Comparison of ENCODE assay signal across 9 cellular contexts in the genomic region with DNA sequence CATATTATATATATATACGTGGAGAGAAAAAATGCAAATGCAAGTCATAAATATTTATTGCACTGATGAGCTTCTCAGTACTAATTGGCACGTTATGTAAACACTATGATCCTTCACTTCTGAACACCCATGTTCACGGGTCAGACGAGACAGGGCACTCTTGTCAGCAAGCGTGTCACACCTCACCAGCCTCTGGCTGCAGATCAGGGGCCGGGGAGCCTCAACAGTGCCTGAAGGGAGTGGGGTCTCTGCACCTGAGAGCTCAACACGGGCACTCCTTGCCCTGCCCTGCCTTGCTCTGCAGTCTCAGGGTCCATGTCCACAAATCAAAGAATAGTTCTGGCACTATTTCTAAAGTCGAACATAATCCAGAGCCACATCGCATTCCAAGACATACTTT. TPM values are rescaled to one million over a fixed set of nuclear protein-coding genes. Genes with fewer than 3 reads are reported as not detected.
DNase-seq lines count a peak whose midpoint lies in the region; TF ChIP-seq lines count a peak whose summit lies in the region.
"Had no signal": no experiment of that assay in that cellular context is flagged by ENCODE, and none has a peak within 500 bp of the region (broad histone marks: within the 10 kb centered on the region; RNA-seq: fewer than 3 reads in every experiment).

No MANE protein-coding gene starts in this region.

- POLR2A ChIA-PET in activated CD4-positive, alpha-beta T cell treated with anti-CD3 and anti-CD28 coated beads, Interleukin-2, amount 10 ng/mL, durations not matched to agents 7 days and 5 days (lab: Charles Lee), result interaction anchor here (1.3 kb wide), 1 partner anchor 107 kb away, joined by 3 read pairs; no protein-coding TSS in a partner anchor
- POLR2A ChIA-PET in Caco-2 (lab: Charles Lee), result no interaction called here

- H2AFZ ChIP-seq in trophoblast cell (ENCODE audit: insufficient read depth, low read length, poor library complexity), result no peak overlapping the region

- no peak overlapping the region for H3K4me2 ChIP-seq in trophoblast cell (ENCODE audit: low read length)

- no peak overlapping the region for H2AK5ac ChIP-seq in trophoblast cell (ENCODE audit: low read length)

- WGBS in spleen, 5 donors, result 72 to 80% (median 78%) methylated on average over 9 of the region's 9 CpGs
- WGBS in adrenal gland, 4 donors, result 66 to 77% (median 73%) methylated on average over 9 of the region's 9 CpGs
- WGBS in trophoblast cell (ENCODE audit: extremely low coverage, insufficient coverage, insufficient read length), result no CpG with 5 or more reads among the region's 9 CpGs

- peaks cover 11% of the 10 kb centered on the region for H3K9me3 Mint-ChIP-seq in activated CD4-positive, alpha-beta T cell treated with anti-CD3 and anti-CD28 coated beads, Interleukin-2, amount 10 ng/mL, durations not matched to agents 7 days and 5 days
- H3K9me3 Mint-ChIP-seq in glutamatergic neuron (ENCODE audit: unreplicated experiment), result no peaks in the 10 kb centered on the region
- no peaks in the 10 kb centered on the region for H3K9me3 Mint-ChIP-seq in Caco-2 (ENCODE audit: unreplicated experiment)

- H3K18ac ChIP-seq in trophoblast cell (ENCODE audit: low read length), result no peak overlapping the region

- no peak overlapping the region for H4K8ac ChIP-seq in trophoblast cell (ENCODE audit: low read depth, low read length)

- intact Hi-C loops in spleen (cut with DNase I; ENCODE audit: low total_unique reads), result no loop called here
- intact Hi-C loops in adrenal gland (cut with DNase I), result no loop called here
- intact Hi-C loops in Caco-2 (cut with micrococcal nuclease; ENCODE audit: unreplicated experiment), result no loop called here

- H4K12ac ChIP-seq in trophoblast cell (ENCODE audit: low read depth, low read length), result no peak overlapping the region

- no peak overlapping the region for H3K23ac ChIP-seq in trophoblast cell (ENCODE audit: low read length)

- TF ChIP-seq POLR2A in spleen (IDR thresholded peaks at IDR 0.05) (no peak), adrenal gland (IDR thresholded peaks at IDR 0.05) (no peak)

- H3K4me3 Mint-ChIP-seq in activated CD4-positive, alpha-beta T cell treated with anti-CD3 and anti-CD28 coated beads, Interleukin-2, amount 10 ng/mL, durations not matched to agents 7 days and 5 days, result peak overlapping the region; percentile 79
- H3K4me3 Mint-ChIP-seq in glutamatergic neuron (ENCODE audit: unreplicated experiment) (peak overlapping the region; percentile 53), Caco-2 (ENCODE audit: unreplicated experiment) (no peak overlapping the region)

- peak overlapping the region; percentile 98 for H3K27ac Mint-ChIP-seq in activated CD4-positive, alpha-beta T cell treated with anti-CD3 and anti-CD28 coated beads, Interleukin-2, amount 10 ng/mL, durations not matched to agents 7 days and 5 days
- H3K27ac Mint-ChIP-seq in glutamatergic neuron (ENCODE audit: unreplicated experiment) (no peak overlapping the region), Caco-2 (ENCODE audit: unreplicated experiment) (no peak overlapping the region)
- H3K27ac Mint-ChIP-seq: stimulated activated memory B cell treated with anti-CD40 and anti-IgM and Interleukin-4, amounts not matched to agents 10 μg/mL and 1 μg/mL and 100 μg/mL, for 72 hours had no signal

- no peak overlapping the region for H4K91ac ChIP-seq in trophoblast cell (ENCODE audit: low read depth, low read length)

- H3K9me3 ChIP-seq in spleen (peaks cover 0 to 13% (median 4%) of the 10 kb centered on the region in 8 donors), adrenal gland (replicated peaks in 1 of 3) (no peaks in the 10 kb centered on the region), Caco-2 (no peaks in the 10 kb centered on the region), trophoblast cell (ENCODE audit: insufficient read depth, low read depth, low read length) (peaks cover 2% of the 10 kb centered on the region)

- no peak for DNase-seq in activated CD4-positive, alpha-beta T cell treated with anti-CD3 and anti-CD28 coated beads, Interleukin-2, amount 10 ng/mL, durations not matched to agents 7 days and 5 days
- DNase-seq in activated CD4-positive, alpha-beta T cell treated with anti-CD3 and anti-CD28 coated beads for 4 hours, result no peak
- DNase-seq in NCI-H774 (lab: John Stamatoyannopoulos, UW), result peak; percentile 60
- DNase-seq in glutamatergic neuron, result no peak
- DNase-seq in spleen, result peak; percentile 68
- no peak for DNase-seq in adrenal gland
- no peak for DNase-seq in Caco-2
- no peak for DNase-seq in trophoblast cell

- no peak overlapping the region for H2BK120ac ChIP-seq in trophoblast cell (ENCODE audit: insufficient read depth, low read length, poor library complexity)

- H3K36me3 ChIP-seq in spleen (no peaks in the 10 kb centered on the region), adrenal gland (replicated peaks in 1 of 2) (no peaks in the 10 kb centered on the region), Caco-2 (ENCODE audit: control insufficient read depth, insufficient read depth, low read length) (no peaks in the 10 kb centered on the region), trophoblast cell (ENCODE audit: control insufficient read depth in 1 of 2, insufficient read depth in 2 of 2, low read length in 2 of 2) (no peaks in the 10 kb centered on the region)

- H3K9ac ChIP-seq in trophoblast cell (ENCODE audit: low read length), result no peak overlapping the region

- no peak overlapping the region for H3K14ac ChIP-seq in trophoblast cell (ENCODE audit: low read length)

- no peaks in the 10 kb centered on the region for H3K79me1 ChIP-seq in trophoblast cell (ENCODE audit: low read length)

- no TSS peak for BruUV-seq in Caco-2 (replicated peaks; lab: Mats Ljungman, UMichigan)

- no peaks in the 10 kb centered on the region for H3K27me3 Mint-ChIP-seq in activated CD4-positive, alpha-beta T cell treated with anti-CD3 and anti-CD28 coated beads, Interleukin-2, amount 10 ng/mL, durations not matched to agents 7 days and 5 days
- H3K27me3 Mint-ChIP-seq in glutamatergic neuron (ENCODE audit: unreplicated experiment) (peaks cover 5% of the 10 kb centered on the region), Caco-2 (ENCODE audit: insufficient read depth, unreplicated experiment) (peaks cover 10% of the 10 kb centered on the region)

- H3K4me1 ChIP-seq in spleen (peaks cover 18 to 57% (median 49%) of the 10 kb centered on the region in 6 donors), adrenal gland (replicated peaks in 1 of 2) (peaks cover 6 to 33% of the 10 kb centered on the region in 2 donors), Caco-2 (no peaks in the 10 kb centered on the region), trophoblast cell (ENCODE audit: control insufficient read depth in 1 of 2, insufficient read depth in 2 of 2, low read length in 2 of 2) (peaks cover 7 to 17% of the 10 kb centered on the region in 2 experiments)

- no peak for TF ChIP-seq CTCF in glutamatergic neuron (IDR thresholded peaks at IDR 0.05; ENCODE audit: partially characterized antibody, unreplicated experiment)
- no peak for TF ChIP-seq CTCF in spleen (IDR thresholded peaks at IDR 0.05 in 8 of 11, conservative IDR thresholded peaks at IDR 0.05 in 3 of 11)
- no peak for TF ChIP-seq CTCF in adrenal gland (IDR thresholded peaks at IDR 0.05)
- TF ChIP-seq CTCF in Caco-2 (IDR thresholded peaks at IDR 0.05; ENCODE audit: insufficient read depth in 1 of 2, low read depth in 1 of 2, low read length in 1 of 2, severe bottlenecking in 1 of 2, unreplicated experiment in 1 of 2), result no peak

- no peak overlapping the region for H3K4ac ChIP-seq in trophoblast cell (ENCODE audit: low read depth, low read length)

- H2BK12ac ChIP-seq in trophoblast cell (ENCODE audit: low read length), result no peak overlapping the region

- CTCF ChIA-PET in activated CD4-positive, alpha-beta T cell treated with anti-CD3 and anti-CD28 coated beads, Interleukin-2, amount 10 ng/mL, durations not matched to agents 7 days and 5 days (lab: Charles Lee), result interaction anchor here (0.7 to 1.5 kb wide), 6 partner anchors 9 to 402 kb away, joined by 3 to 5 read pairs (median 3); no protein-coding TSS in a partner anchor
- CTCF ChIA-PET in Caco-2 (lab: Charles Lee), result interaction anchor here (0.6 kb wide), 1 partner anchor 109 kb away, joined by 3 read pairs; no protein-coding TSS in a partner anchor

- H3K27ac ChIP-seq in spleen (peak overlapping the region in 6 of 8 donors; percentile 39 to 86 (median 68)), adrenal gland (no peak overlapping the region), trophoblast cell (ENCODE audit: low read depth, low read length) (no peak overlapping the region)

- H3K27me3 ChIP-seq in spleen (replicated peaks in 1 of 7) (peaks cover 0 to 32% (median 3%) of the 10 kb centered on the region in 7 donors), adrenal gland (no peaks in the 10 kb centered on the region), Caco-2 (replicated peaks; ENCODE audit: control insufficient read depth, insufficient read depth, low read length) (no peaks in the 10 kb centered on the region; the same call in 1 of the 2 replicates), trophoblast cell (ENCODE audit: insufficient read depth, low read length) (no peaks in the 10 kb centered on the region)

- no peak overlapping the region for H2BK5ac ChIP-seq in trophoblast cell (ENCODE audit: low read depth, low read length, poor library complexity)

- H3K36me3 Mint-ChIP-seq in activated CD4-positive, alpha-beta T cell treated with anti-CD3 and anti-CD28 coated beads, Interleukin-2, amount 10 ng/mL, durations not matched to agents 7 days and 5 days (ENCODE audit: low read depth), result peaks cover 20% of the 10 kb centered on the region
- no peaks in the 10 kb centered on the region for H3K36me3 Mint-ChIP-seq in glutamatergic neuron (ENCODE audit: unreplicated experiment)
- no peaks in the 10 kb centered on the region for H3K36me3 Mint-ChIP-seq in Caco-2 (ENCODE audit: insufficient read depth, unreplicated experiment)
- H3K36me3 Mint-ChIP-seq: stimulated activated memory B cell treated with anti-CD40 and anti-IgM and Interleukin-4, amounts not matched to agents 10 μg/mL and 1 μg/mL and 100 μg/mL, for 72 hours had no signal

- no peaks in the 10 kb centered on the region for H3K79me2 ChIP-seq in trophoblast cell (ENCODE audit: control insufficient read depth, insufficient read depth, low read length, poor library complexity)

- peaks cover 65% of the 10 kb centered on the region for H3K4me1 Mint-ChIP-seq in activated CD4-positive, alpha-beta T cell treated with anti-CD3 and anti-CD28 coated beads, Interleukin-2, amount 10 ng/mL, durations not matched to agents 7 days and 5 days
- peaks cover 14% of the 10 kb centered on the region for H3K4me1 Mint-ChIP-seq in glutamatergic neuron (ENCODE audit: low read depth, unreplicated experiment)
- no peaks in the 10 kb centered on the region for H3K4me1 Mint-ChIP-seq in Caco-2 (ENCODE audit: low read depth, unreplicated experiment)

- H3K4me3 ChIP-seq in spleen, result peak overlapping the region in 1 of 8 donors; percentile 80
- peak overlapping the region in 1 of 4 donors; percentile 84 for H3K4me3 ChIP-seq in adrenal gland
- no peak overlapping the region for H3K4me3 ChIP-seq in Caco-2 (ENCODE audit: low read depth, low read length)
- no peak overlapping the region for H3K4me3 ChIP-seq in trophoblast cell (ENCODE audit: low read depth, low read length)

RNA-seq across cellular contexts. Expression of a gene that starts 0.4 kb away (rescaled TPM):
- total RNA-seq in activated CD4-positive, alpha-beta T cell treated with anti-CD3 and anti-CD28 coated beads, Interleukin-2, amount 10 ng/mL, durations not matched to agents 7 days and 5 days, result 10 to 100 TPM; 18.4 to 21.5 TPM
- total RNA-seq in glutamatergic neuron (ENCODE audit: unreplicated experiment), result 15.1 TPM
- 10 to 100 TPM in 4 of 7 donors, 1 to 10 TPM in 3; 5.6 to 21.2 (median 11.0) TPM for total RNA-seq in spleen
- polyA plus RNA-seq in spleen, result 1 to 10 TPM; 2.4 to 4.7 (median 2.5) TPM
- 1 to 10 TPM; 3.6 to 7.7 (median 6.9) TPM for total RNA-seq in adrenal gland
- polyA plus RNA-seq in adrenal gland, result 1 to 10 TPM; 6.9 to 7.7 (median 7.6) TPM
- total RNA-seq in Caco-2 (2022), result 0.25 and 0.37 TPM in 2 replicates
- 1.6 and 1.8 TPM in 2 replicates for polyA plus RNA-seq in trophoblast cell (2013)

Comparison
In these comparisons a context has a peak if more than half of its experiments do, and no peak if none do; other contexts are left out.
1. DNase-seq: peak in NCI-H774 (single experiment) and spleen (single experiment); none in activated CD4-positive, alpha-beta T cell treated with anti-CD3 and anti-CD28 coated beads, Interleukin-2, amount 10 ng/mL, durations not matched to agents 7 days and 5 days (single experiment), activated CD4-positive, alpha-beta T cell treated with anti-CD3 and anti-CD28 coated beads for 4 hours (0 of 2), glutamatergic neuron (single experiment), adrenal gland (0 of 7), Caco-2 (0 of 2) and trophoblast cell (0 of 2).
2. H3K27ac ChIP-seq: peak in spleen (6 of 8); none in adrenal gland (0 of 5) and trophoblast cell (single experiment).